16 cellular contexts compared by ENCODE assay signal in genomic region chr11:112499908-112500204, GRCh38.
A peak's percentile ranks its signal among the peaks of the same experiment; 100 is the strongest.
DNase-seq lines count a peak whose midpoint lies in the region; ATAC-seq and TF ChIP-seq lines count a peak whose summit lies in the region.
"Had no signal": no experiment of that assay in that cellular context is flagged by ENCODE, and none has a peak within 500 bp of the region (broad histone marks: within the 10 kb centered on the region; RNA-seq: fewer than 3 reads in every experiment).

No MANE protein-coding gene starts in this region.

- no peak overlapping the region for H3K4me2 ChIP-seq in GM23338
- H3K4me2 ChIP-seq in neuronal stem cell (ENCODE audit: insufficient read depth, low read length, poor library complexity, severe bottlenecking): no peak overlapping the region
- no peak overlapping the region for H3K4me2 ChIP-seq in neural progenitor cell
- H3K4me2 ChIP-seq: A549 had no signal

- DNase-seq in GM23338 (ENCODE audit: low spot score) (peak; percentile 12), WTC11 (ENCODE audit: low spot score) (no peak), neuronal stem cell (ENCODE audit: low spot score) (no peak), hypothalamus (lab: John Stamatoyannopoulos, UW) (no peak), Right ventricle myocardium inferior (ENCODE audit: missing footprints) (no peak), neural progenitor cell (ENCODE audit: low spot score) (no peak)
- DNase-seq: 8988T; C1 segment of cervical spinal cord; Calu3; CD4-positive, alpha-beta memory T cell; DMS53; DMS79 treated with DMSO at 0.1 percent for 48 hours; GF-D8; GOT3; HCEC 1CT had no signal

- H3K36me3 Mint-ChIP-seq in GM23338 (ENCODE audit: low read depth) (no peaks in the 10 kb centered on the region), WTC11 (no peaks in the 10 kb centered on the region), neural progenitor cell (no peaks in the 10 kb centered on the region)
- H3K36me3 Mint-ChIP-seq: CD4-positive, alpha-beta memory T cell had no signal

- H4K91ac ChIP-seq in neuronal stem cell (ENCODE audit: low read depth, low read length, poor library complexity): no peak overlapping the region

- no peak overlapping the region for H3K23ac ChIP-seq in neuronal stem cell (ENCODE audit: low read depth, low read length, poor library complexity)

- H4K20me1 ChIP-seq in GM23338 (replicated peaks; ENCODE audit: insufficient read depth) (no peaks in the 10 kb centered on the region), neural progenitor cell (ENCODE audit: low read depth) (no peaks in the 10 kb centered on the region)

- no peak overlapping the region for H2BK15ac ChIP-seq in neuronal stem cell (ENCODE audit: low read length)

- no peak overlapping the region for H2BK5ac ChIP-seq in neuronal stem cell (ENCODE audit: low read length)

- H2AFZ ChIP-seq in GM23338: peak overlapping the region; percentile 97
- no peak overlapping the region for H2AFZ ChIP-seq in neuronal stem cell (ENCODE audit: low read length)
- H2AFZ ChIP-seq in neural progenitor cell (replicated peaks): no peak overlapping the region

- H3K27me3 ChIP-seq in GM23338 (ENCODE audit: insufficient read depth) (no peaks in the 10 kb centered on the region), neuronal stem cell (ENCODE audit: control insufficient read depth in 3 of 3, insufficient read depth in 3 of 3, low read depth in 1 of 3, low read length in 3 of 3) (no peaks in the 10 kb centered on the region), neural progenitor cell (no peaks in the 10 kb centered on the region)

- H3K27ac ChIP-seq in GM23338 (ENCODE audit: low read depth): no peak overlapping the region
- no peak overlapping the region for H3K27ac ChIP-seq in neuronal stem cell (replicated peaks; ENCODE audit: low read length)
- no peak overlapping the region for H3K27ac ChIP-seq in neural progenitor cell
- H3K27ac ChIP-seq: A549 had no signal

- H3K18ac ChIP-seq in neuronal stem cell (ENCODE audit: low read length): peak overlapping the region; percentile 15

- H3F3A ChIP-seq in GM23338 (replicated peaks; ENCODE audit: low read depth) (no peaks in the 10 kb centered on the region), neural progenitor cell (ENCODE audit: low read depth) (no peaks in the 10 kb centered on the region)

- no peak overlapping the region for H4K8ac ChIP-seq in neuronal stem cell (ENCODE audit: low read depth, low read length)

- no peak overlapping the region for H3K14ac ChIP-seq in neuronal stem cell (ENCODE audit: low read length)

- no peak overlapping the region for H3K27ac Mint-ChIP-seq in GM23338
- no peak overlapping the region for H3K27ac Mint-ChIP-seq in WTC11
- H3K27ac Mint-ChIP-seq in neural progenitor cell: no peak overlapping the region
- H3K27ac Mint-ChIP-seq: CD4-positive, alpha-beta memory T cell had no signal

- H3K4me3 ChIP-seq in GM23338 (no peak overlapping the region), neuronal stem cell (ENCODE audit: low read length in 2 of 2) (no peak overlapping the region), neural progenitor cell (no peak overlapping the region)
- H3K4me3 ChIP-seq: A549 had no signal

- H3K4me1 Mint-ChIP-seq in GM23338 (peaks cover 5% of the 10 kb centered on the region; the same call in 2 of the 3 replicates), WTC11 (peaks cover 16% of the 10 kb centered on the region), neural progenitor cell (no peaks in the 10 kb centered on the region)

- H3K4ac ChIP-seq in neuronal stem cell (ENCODE audit: low read length): no peak overlapping the region

- H3K4me1 ChIP-seq in GM23338 (ENCODE audit: insufficient read depth) (no peaks in the 10 kb centered on the region; the same call in 1 of the 2 replicates), neuronal stem cell (ENCODE audit: control insufficient read depth in 2 of 2, insufficient read depth in 1 of 2, low read depth in 1 of 2, low read length in 2 of 2) (no peaks in the 10 kb centered on the region), neural progenitor cell (no peaks in the 10 kb centered on the region)
- H3K4me1 ChIP-seq: A549 had no signal

- peak; percentile 69 for ATAC-seq in GM23338
- peak; percentile 59 for ATAC-seq in WTC11
- no peak for ATAC-seq in Right ventricle myocardium inferior
- ATAC-seq: A549 had no signal

- H3K4me3 Mint-ChIP-seq in GM23338: no peak overlapping the region
- no peak overlapping the region for H3K4me3 Mint-ChIP-seq in WTC11
- H3K4me3 Mint-ChIP-seq in neural progenitor cell: no peak overlapping the region
- H3K4me3 Mint-ChIP-seq: CD4-positive, alpha-beta memory T cell had no signal

- no peaks in the 10 kb centered on the region for H3K9me3 Mint-ChIP-seq in GM23338
- no peaks in the 10 kb centered on the region for H3K9me3 Mint-ChIP-seq in WTC11
- H3K9me3 Mint-ChIP-seq in neural progenitor cell: no peaks in the 10 kb centered on the region
- H3K9me3 Mint-ChIP-seq: CD4-positive, alpha-beta memory T cell had no signal

- no peak for TF ChIP-seq CTCF in GM23338 (conservative IDR thresholded peaks at IDR 0.05; ENCODE audit: low read depth in 2 of 2)
- no peak for TF ChIP-seq CTCF in WTC11 (IDR thresholded peaks at IDR 0.05)
- no peak for TF ChIP-seq CTCF in neural progenitor cell (IDR thresholded peaks at IDR 0.05)

- CTCF ChIA-PET in WTC11 (lab: Charles Lee): no interaction called here

- intact Hi-C loops in Right ventricle myocardium inferior (cut with DNase I): no loop called here

- no peak overlapping the region for H2AK5ac ChIP-seq in neuronal stem cell (ENCODE audit: low read depth, low read length)

- H3K9me3 ChIP-seq in neuronal stem cell (replicated peaks in 1 of 2; ENCODE audit: control insufficient read depth in 2 of 2, insufficient read depth in 1 of 2, low read depth in 1 of 2, low read length in 2 of 2) (no peaks in the 10 kb centered on the region), neural progenitor cell (ENCODE audit: low read depth) (no peaks in the 10 kb centered on the region)
- H3K9me3 ChIP-seq: A549 had no signal

- WGBS in neuronal stem cell (ENCODE audit: extremely low coverage in 2 of 2, insufficient read length in 2 of 2, insufficient replicate concordance in 1 of 2), 2 donors: no CpG with 5 or more reads among the region's 10 CpGs

- no peak overlapping the region for H2BK12ac ChIP-seq in neuronal stem cell (ENCODE audit: low read length)

- no peaks in the 10 kb centered on the region for H3K79me2 ChIP-seq in GM23338 (replicated peaks; ENCODE audit: insufficient read depth)
- H3K79me2 ChIP-seq in neural progenitor cell (ENCODE audit: low read depth): no peaks in the 10 kb centered on the region

- H3K9ac ChIP-seq in neuronal stem cell (ENCODE audit: low read depth, low read length, poor library complexity) (no peak overlapping the region), neural progenitor cell (no peak overlapping the region)

- no peaks in the 10 kb centered on the region; the same call in 1 of the 2 replicates for H3K9me2 ChIP-seq in GM23338 (ENCODE audit: insufficient read depth)

- H3K27me3 Mint-ChIP-seq in GM23338 (ENCODE audit: insufficient read depth, low read depth, poor library complexity): peaks cover 1% of the 10 kb centered on the region
- H3K27me3 Mint-ChIP-seq in WTC11 (ENCODE audit: low read depth): peaks cover 9% of the 10 kb centered on the region
- H3K27me3 Mint-ChIP-seq in neural progenitor cell (ENCODE audit: insufficient read depth, low read depth): peaks cover 9% of the 10 kb centered on the region

- H3K36me3 ChIP-seq in GM23338 (ENCODE audit: insufficient read depth) (no peaks in the 10 kb centered on the region), neuronal stem cell (replicated peaks in 1 of 2; ENCODE audit: control insufficient read depth in 2 of 2, insufficient read depth in 2 of 2, low read length in 2 of 2) (no peaks in the 10 kb centered on the region), neural progenitor cell (no peaks in the 10 kb centered on the region)

- H3K79me1 ChIP-seq in neuronal stem cell (ENCODE audit: low read depth, low read length): no peaks in the 10 kb centered on the region

- POLR2A ChIA-PET in WTC11 (lab: Charles Lee): no interaction called here

- H2BK120ac ChIP-seq in neuronal stem cell (ENCODE audit: low read depth, low read length): no peak overlapping the region

TF ChIP-seq in WTC11, 78 proteins besides CTCF, POLR2A, EP300 and RAD21 (continues in another document):
- TF ChIP-seq E2F1 (CRISPR knock-in tag; IDR thresholded peaks at IDR 0.05) (no peak), TEAD4 (CRISPR knock-in tag; IDR thresholded peaks at IDR 0.05) (no peak), ATF6 (CRISPR knock-in tag; IDR thresholded peaks at IDR 0.05) (no peak), ZSCAN18 (CRISPR knock-in tag; IDR thresholded peaks at IDR 0.05) (no peak)
